ENCODE assay signal across 27 cellular contexts in the genomic region with DNA sequence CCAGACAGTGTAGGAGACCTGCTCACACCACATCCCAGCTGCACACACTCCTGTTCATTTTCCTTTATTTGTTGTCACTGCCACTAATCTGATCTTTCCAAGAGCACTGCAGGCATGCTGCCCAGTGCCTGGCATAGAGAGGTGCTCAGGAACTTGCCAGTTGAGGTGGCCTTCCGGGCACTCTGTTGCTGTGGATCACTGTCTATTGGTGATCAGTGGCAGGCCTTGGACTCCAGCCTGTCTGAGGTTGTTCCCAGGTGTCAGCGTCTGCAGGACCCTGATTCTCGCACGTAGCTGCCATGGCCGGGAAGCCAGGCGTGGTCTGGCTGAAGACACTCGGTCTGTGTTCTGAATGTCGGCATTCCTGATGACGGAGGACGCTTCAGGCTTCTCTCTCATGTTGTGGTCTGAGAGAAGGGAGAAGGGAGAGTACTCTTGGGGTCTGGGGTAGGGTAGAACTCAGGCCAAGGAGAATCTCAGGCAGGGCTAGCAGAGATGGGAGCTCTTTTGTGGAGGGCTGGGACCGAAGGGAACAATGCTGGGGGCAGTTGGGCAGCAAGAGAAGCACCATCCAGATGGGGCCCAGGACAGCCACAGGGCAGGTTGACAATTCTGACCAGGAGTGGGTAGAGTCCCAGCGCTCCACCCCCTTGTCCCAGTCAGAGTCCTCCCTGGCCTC.
"Had no signal": no experiment of that assay in that cellular context is flagged by ENCODE, and none has a peak within 500 bp of the region (broad histone marks: within the 10 kb centered on the region; RNA-seq: fewer than 3 reads in every experiment).

No MANE protein-coding gene starts in this region.

- H3K36me3 Mint-ChIP-seq: WTC11 had no signal

- H3K27me3 Mint-ChIP-seq: activated CD4-positive, alpha-beta memory T cell treated with anti-CD3 and anti-CD28 coated beads, Interleukin-2, amount 10 ng/mL, durations not matched to agents 7 days and 5 days; activated CD4-positive, alpha-beta T cell treated with anti-CD3 and anti-CD28 coated beads, Interleukin-2, amount 10 ng/mL, durations not matched to agents 7 days and 5 days had no signal

- H3K27ac Mint-ChIP-seq: activated CD4-positive, alpha-beta memory T cell treated with anti-CD3 and anti-CD28 coated beads, Interleukin-2, amount 10 ng/mL, durations not matched to agents 7 days and 5 days; activated CD4-positive, alpha-beta T cell treated with anti-CD3 and anti-CD28 coated beads, Interleukin-2, amount 10 ng/mL, durations not matched to agents 7 days and 5 days; activated T-helper 17 cell treated with anti-CD3 and anti-CD28 coated beads, Interleukin-2, amount 50 U/mL, for 72 hours; stimulated activated naive CD8-positive, alpha-beta T cell treated with anti-CD3 and anti-CD28 coated beads, Interleukin-15, amount 100 ng/mL, for 72 hours; T-helper 1 cell treated with Interleukin-12 subunit alpha and Interleukin-12 subunit beta and Interleukin-4 antibody, amounts not matched to agents 30 μg/mL and 1 μg/mL, for 36 hours; WTC11 had no signal

- ATAC-seq: activated T-cell treated with anti-CD3 and anti-CD28 coated beads, Interleukin-2, amount 50 U/mL, for 4 hours; activated T-helper 17 cell treated with anti-CD3 and anti-CD28 coated beads, Interleukin-2, amount 50 U/mL, for 72 hours; mucosa of descending colon; sciatic nerve; stimulated activated naive CD8-positive, alpha-beta T cell treated with anti-CD3 and anti-CD28 coated beads, Interleukin-15, amount 100 ng/mL, for 72 hours had no signal

- H3K9me3 Mint-ChIP-seq: activated CD4-positive, alpha-beta memory T cell treated with anti-CD3 and anti-CD28 coated beads, Interleukin-2, amount 10 ng/mL, durations not matched to agents 7 days and 5 days; activated CD4-positive, alpha-beta T cell treated with anti-CD3 and anti-CD28 coated beads, Interleukin-2, amount 10 ng/mL, durations not matched to agents 7 days and 5 days; activated T-cell treated with anti-CD3 and anti-CD28 coated beads, Interleukin-2, amount 50 U/mL, for 4 hours; activated T-helper 17 cell treated with anti-CD3 and anti-CD28 coated beads, Interleukin-2, amount 50 U/mL, for 72 hours; stimulated activated naive CD8-positive, alpha-beta T cell treated with anti-CD3 and anti-CD28 coated beads, Interleukin-15, amount 100 ng/mL, for 72 hours; T-helper 1 cell treated with Interleukin-12 subunit alpha and Interleukin-12 subunit beta and Interleukin-4 antibody, amounts not matched to agents 30 μg/mL and 1 μg/mL, for 36 hours; WTC11 had no signal

- DNase-seq: activated CD4-positive, alpha-beta memory T cell treated with anti-CD3 and anti-CD28 coated beads, Interleukin-2, amount 10 ng/mL, durations not matched to agents 7 days and 5 days; activated CD4-positive, alpha-beta T cell treated with anti-CD3 and anti-CD28 coated beads for 1 hour; activated CD4-positive, alpha-beta T cell treated with anti-CD3 and anti-CD28 coated beads, Interleukin-2, amount 10 ng/mL, durations not matched to agents 7 days and 5 days; activated gamma-delta T cell treated with Interleukin-2 at 50 U/mL for 16 hours; activated naive CD4-positive, alpha-beta T cell treated with anti-CD3 and anti-CD28 coated beads, Interleukin-2, amount 50 U/mL, for 16 hours; activated T-cell treated with anti-CD3 and anti-CD28 coated beads, Interleukin-2, amount 50 U/mL, for 4 hours; amniotic stem cell; brain microvascular endothelial cell; dorsolateral prefrontal cortex; effector memory CD4-positive, alpha-beta T cell; left ventricle myocardium inferior; mucosa of descending colon; stimulated activated CD4-positive, alpha-beta T cell treated with anti-CD3 and anti-CD28 coated beads, Interleukin-12 subunit alpha, Interleukin-12 subunit beta, amount 100 ng/mL, for 4 hours; stimulated activated CD4-positive, alpha-beta T cell treated with anti-CD3 and anti-CD28 coated beads, Interleukin-4, amount 100 ng/mL, for 1 hour; stimulated activated naive CD8-positive, alpha-beta T cell treated with anti-CD3 and anti-CD28 coated beads, Interleukin-15, amount 100 ng/mL, for 72 hours; T-helper 9 cell; tibial artery had no signal

- H3K4me1 Mint-ChIP-seq: activated CD4-positive, alpha-beta memory T cell treated with anti-CD3 and anti-CD28 coated beads, Interleukin-2, amount 10 ng/mL, durations not matched to agents 7 days and 5 days; activated CD4-positive, alpha-beta T cell treated with anti-CD3 and anti-CD28 coated beads, Interleukin-2, amount 10 ng/mL, durations not matched to agents 7 days and 5 days; activated T-helper 17 cell treated with anti-CD3 and anti-CD28 coated beads, Interleukin-2, amount 50 U/mL, for 72 hours; stimulated activated naive CD8-positive, alpha-beta T cell treated with anti-CD3 and anti-CD28 coated beads, Interleukin-15, amount 100 ng/mL, for 72 hours had no signal

- H3K4me3 ChIP-seq: coronary artery, dorsolateral prefrontal cortex, left ventricle myocardium inferior, lung, mucosa of descending colon, skin epidermis, tibial artery had no signal

- H3K4me1 ChIP-seq: tibial artery had no signal

- H3K9me3 ChIP-seq: left ventricle myocardium inferior, mucosa of descending colon, tibial artery had no signal

- FAIRE-seq: astrocyte, frontal cortex, islet of Langerhans had no signal

- H3K27ac ChIP-seq: brain microvascular endothelial cell, coronary artery, dorsolateral prefrontal cortex, left ventricle myocardium inferior, skin epidermis, tibial artery had no signal

- H3K36me3 ChIP-seq: brain microvascular endothelial cell, left ventricle myocardium inferior, tibial artery had no signal

- H3K4me3 Mint-ChIP-seq: activated CD4-positive, alpha-beta memory T cell treated with anti-CD3 and anti-CD28 coated beads, Interleukin-2, amount 10 ng/mL, durations not matched to agents 7 days and 5 days; activated CD4-positive, alpha-beta T cell treated with anti-CD3 and anti-CD28 coated beads, Interleukin-2, amount 10 ng/mL, durations not matched to agents 7 days and 5 days; activated T-cell treated with anti-CD3 and anti-CD28 coated beads, Interleukin-2, amount 50 U/mL, for 4 hours; activated T-helper 17 cell treated with anti-CD3 and anti-CD28 coated beads, Interleukin-2, amount 50 U/mL, for 72 hours; stimulated activated naive CD8-positive, alpha-beta T cell treated with anti-CD3 and anti-CD28 coated beads, Interleukin-15, amount 100 ng/mL, for 72 hours; T-helper 1 cell treated with Interleukin-12 subunit alpha and Interleukin-12 subunit beta and Interleukin-4 antibody, amounts not matched to agents 30 μg/mL and 1 μg/mL, for 36 hours; WTC11 had no signal

- H3K27me3 ChIP-seq: brain microvascular endothelial cell had no signal
